28 cellular contexts compared by ENCODE assay signal in genomic region chr5:143083006-143083405, GRCh38.
"Had no signal": no experiment of that assay in that cellular context is flagged by ENCODE, and none has a peak within 500 bp of the region (broad histone marks: within the 10 kb centered on the region; RNA-seq: fewer than 3 reads in every experiment).

No MANE protein-coding gene starts in this region.

- H3K36me3 ChIP-seq: adrenal gland, gastrocnemius medialis, right atrium auricular region, suprapubic skin, WERI-Rb-1 had no signal

- DNase-seq: activated CD4-positive, alpha-beta memory T cell treated with anti-CD3 and anti-CD28 coated beads for 36 hours; activated CD4-positive, alpha-beta T cell treated with anti-CD3 and anti-CD28 coated beads, Interleukin-2, amount 10 ng/mL, durations not matched to agents 24 days and 14 days; activated CD4-positive, CD25-positive, alpha-beta regulatory T cell treated with anti-CD3 and anti-CD28 coated beads, Interleukin-2, amount 50 U/mL, for 72 hours; activated CD8-positive, alpha-beta memory T cell treated with anti-CD3 and anti-CD28 coated beads, Interleukin-2, amount 50 U/mL, for 4 hours; activated effector memory CD4-positive, alpha-beta T cell treated with anti-CD3 and anti-CD28 coated beads, Interleukin-2, amount 50 U/mL, for 16 hours; activated naive CD4-positive, alpha-beta T cell treated with anti-CD3 and anti-CD28 coated beads for 36 hours; activated naive CD8-positive, alpha-beta T cell treated with anti-CD3 and anti-CD28 coated beads for 36 hours; activated T-cell treated with anti-CD3 and anti-CD28 coated beads, Interleukin-2, amount 50 U/mL, for 1 hour; adrenal gland; endodermal cell; gastrocnemius medialis; glutamatergic neuron; left colon; naive B cell; nephron progenitor cell; nucleus accumbens; stimulated activated CD4-positive, alpha-beta T cell treated with anti-CD3 and anti-CD28 coated beads, Interleukin-15, amount 100 ng/mL, for 24 hours; stimulated activated CD4-positive, alpha-beta T cell treated with anti-CD3 and anti-CD28 coated beads, Interleukin-2, amount 100 ng/mL, for 24 hours; stimulated activated naive B cell treated with anti-CD40 and anti-IgM and Interleukin-4, amounts not matched to agents 10 μg/mL and 1 μg/mL and 100 μg/mL, for 72 hours; T1000; tibial artery; WERI-Rb-1 had no signal

- H3K4me1 ChIP-seq: ascending aorta, parathyroid adenoma had no signal

- H3K9me3 ChIP-seq: adrenal gland, ascending aorta, gastrocnemius medialis, right atrium auricular region, suprapubic skin, tibial artery had no signal

- H3K27me3 ChIP-seq: adrenal gland, ascending aorta, gastrocnemius medialis, right atrium auricular region, suprapubic skin, tibial artery had no signal

- H3K4me3 ChIP-seq: adrenal gland, ascending aorta, coronary artery, gastrocnemius medialis, right atrium auricular region, suprapubic skin, tibial artery had no signal

- FAIRE-seq: keratinocyte had no signal
